ENCODE assay signal across 10 cellular contexts in the genomic region with DNA sequence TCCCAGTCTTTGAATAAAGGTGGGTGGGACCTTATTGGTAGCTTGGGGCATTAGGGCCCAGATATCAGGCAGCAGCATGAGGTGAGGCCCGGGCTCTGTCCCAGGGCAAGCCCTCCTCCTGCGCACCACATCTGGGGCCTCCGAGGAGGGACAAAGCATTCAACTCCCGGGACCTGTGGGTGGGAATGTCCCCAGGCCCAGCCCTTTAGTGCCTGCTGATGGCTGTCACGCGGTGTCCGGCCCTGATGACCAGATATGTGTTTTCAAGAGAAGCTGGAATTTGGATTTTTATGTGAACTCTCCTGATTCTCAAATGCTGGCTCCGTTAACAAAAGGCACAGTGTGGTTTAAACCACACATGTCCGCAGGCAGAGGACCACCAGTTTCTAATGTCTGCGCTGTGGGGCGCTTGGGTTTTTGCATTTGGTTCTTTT. TPM values are rescaled to one million over a fixed set of nuclear protein-coding genes. Genes with fewer than 3 reads are reported as not detected.
DNase-seq lines count a peak whose midpoint lies in the region; ATAC-seq and TF ChIP-seq lines count a peak whose summit lies in the region.
"Had no signal": no experiment of that assay in that cellular context is flagged by ENCODE, and none has a peak within 500 bp of the region (broad histone marks: within the 10 kb centered on the region; RNA-seq: fewer than 3 reads in every experiment).

No MANE protein-coding gene starts in this region.

- no peaks in the 10 kb centered on the region for H3K9me3 ChIP-seq in left ventricle myocardium inferior (replicated peaks)

- peak overlapping the region; percentile 55 for H3K27ac ChIP-seq in left ventricle myocardium inferior (replicated peaks)
- H3K27ac ChIP-seq in epithelial cell of prostate: peak overlapping the region; percentile 64

- H3K4me3 Mint-ChIP-seq in nephron: no peak overlapping the region
- no peak overlapping the region for H3K4me3 Mint-ChIP-seq in T-helper 2 cell treated with Interferon-gamma antibody and Interleukin-4, amounts not matched to agents 5 μg/mL and 100 μg/mL, for 36 hours
- H3K4me3 Mint-ChIP-seq: activated CD8-positive, alpha-beta memory T cell treated with anti-CD3 and anti-CD28 coated beads, Interleukin-2, amount 10 ng/mL, durations not matched to agents 7 days and 5 days had no signal

- no peaks in the 10 kb centered on the region for H3K27me3 Mint-ChIP-seq in nephron (ENCODE audit: low read depth)
- no peaks in the 10 kb centered on the region for H3K27me3 Mint-ChIP-seq in T-helper 2 cell treated with Interferon-gamma antibody and Interleukin-4, amounts not matched to agents 5 μg/mL and 100 μg/mL, for 36 hours (ENCODE audit: low read depth)
- H3K27me3 Mint-ChIP-seq: activated CD8-positive, alpha-beta memory T cell treated with anti-CD3 and anti-CD28 coated beads, Interleukin-2, amount 10 ng/mL, durations not matched to agents 7 days and 5 days had no signal

- no peak for TF ChIP-seq CTCF in left ventricle myocardium inferior (IDR thresholded peaks at IDR 0.05; ENCODE audit: borderline replicate concordance)
- no peak for TF ChIP-seq CTCF in nephron (IDR thresholded peaks at IDR 0.05; ENCODE audit: unreplicated experiment in 3 of 3)

- peak overlapping the region; percentile 39 to 77 (median 50) for H3K27ac Mint-ChIP-seq in nephron
- no peak overlapping the region for H3K27ac Mint-ChIP-seq in activated naive CD4-positive, alpha-beta T cell treated with anti-CD3 and anti-CD28 coated beads, Interleukin-2, amount 50 U/mL, for 72 hours
- no peak overlapping the region for H3K27ac Mint-ChIP-seq in T-helper 2 cell treated with Interferon-gamma antibody and Interleukin-4, amounts not matched to agents 5 μg/mL and 100 μg/mL, for 36 hours

- no peak for ATAC-seq in Right ventricle myocardium superior (ENCODE audit: poor library complexity)
- ATAC-seq in activated naive CD4-positive, alpha-beta T cell treated with anti-CD3 and anti-CD28 coated beads, Interleukin-2, amount 50 U/mL, for 72 hours: no peak

- no peaks in the 10 kb centered on the region for H3K9me3 Mint-ChIP-seq in nephron
- H3K9me3 Mint-ChIP-seq in activated naive CD4-positive, alpha-beta T cell treated with anti-CD3 and anti-CD28 coated beads, Interleukin-2, amount 50 U/mL, for 72 hours: no peaks in the 10 kb centered on the region
- H3K9me3 Mint-ChIP-seq in T-helper 2 cell treated with Interferon-gamma antibody and Interleukin-4, amounts not matched to agents 5 μg/mL and 100 μg/mL, for 36 hours: no peaks in the 10 kb centered on the region

- intact Hi-C loops in left ventricle myocardium inferior (cut with micrococcal nuclease): no loop called here
- intact Hi-C loops in Right ventricle myocardium superior (cut with DNase I): no loop called here

- peaks cover 70% of the 10 kb centered on the region for H3K4me1 ChIP-seq in left ventricle myocardium inferior

- no peak overlapping the region for H3K4me3 ChIP-seq in left ventricle myocardium inferior

- DNase-seq in left ventricle myocardium inferior (no peak), Right ventricle myocardium superior (no peak), epithelial cell of prostate (ENCODE audit: low read depth, low spot score) (no peak), HCEC 1CT (no peak)
- DNase-seq in activated CD4-positive, alpha-beta T cell treated with anti-CD3 and anti-CD28 coated beads, Interleukin-2, amount 50 U/mL, for 4 hours: no peak
- no peak for DNase-seq in activated naive CD4-positive, alpha-beta T cell treated with anti-CD3 and anti-CD28 coated beads, Interleukin-2, amount 50 U/mL, for 72 hours (ENCODE audit: low spot score in 2 of 2)
- DNase-seq in T-helper 2 cell treated with Interferon-gamma antibody and Interleukin-4, amounts not matched to agents 5 μg/mL and 100 μg/mL, for 36 hours (ENCODE audit: low spot score): no peak
- DNase-seq: NCI-H446 treated with DMSO at 0.1 percent for 48 hours had no signal

- H3K27me3 ChIP-seq in left ventricle myocardium inferior (ENCODE audit: low read depth): no peaks in the 10 kb centered on the region

- H3K4me1 Mint-ChIP-seq in nephron: peaks cover 49% of the 10 kb centered on the region
- peaks cover 14% of the 10 kb centered on the region for H3K4me1 Mint-ChIP-seq in T-helper 2 cell treated with Interferon-gamma antibody and Interleukin-4, amounts not matched to agents 5 μg/mL and 100 μg/mL, for 36 hours (ENCODE audit: low read depth)

- H3K36me3 Mint-ChIP-seq in nephron (ENCODE audit: low read depth): no peaks in the 10 kb centered on the region
- no peaks in the 10 kb centered on the region for H3K36me3 Mint-ChIP-seq in activated naive CD4-positive, alpha-beta T cell treated with anti-CD3 and anti-CD28 coated beads, Interleukin-2, amount 50 U/mL, for 72 hours
- H3K36me3 Mint-ChIP-seq in T-helper 2 cell treated with Interferon-gamma antibody and Interleukin-4, amounts not matched to agents 5 μg/mL and 100 μg/mL, for 36 hours (ENCODE audit: low read depth): no peaks in the 10 kb centered on the region
- H3K36me3 Mint-ChIP-seq: activated CD8-positive, alpha-beta memory T cell treated with anti-CD3 and anti-CD28 coated beads, Interleukin-2, amount 10 ng/mL, durations not matched to agents 7 days and 5 days had no signal

- no peaks in the 10 kb centered on the region for H3K36me3 ChIP-seq in left ventricle myocardium inferior

RNA-seq across cellular contexts. Expression of a gene that starts 30.5 kb away (rescaled TPM):
- total RNA-seq in left ventricle myocardium inferior (22.5 TPM), Right ventricle myocardium superior (28.3 TPM)
- total RNA-seq in activated naive CD4-positive, alpha-beta T cell treated with anti-CD3 and anti-CD28 coated beads, Interleukin-2, amount 50 U/mL, for 72 hours: 10 to 100 TPM; 14.9 to 21.6 TPM

Comparison
In these comparisons a context has a peak if more than half of its experiments do, and no peak if none do; other contexts are left out.
1. H3K27ac Mint-ChIP-seq: peak in nephron (3 of 3); none in activated naive CD4-positive, alpha-beta T cell treated with anti-CD3 and anti-CD28 coated beads, Interleukin-2, amount 50 U/mL, for 72 hours (0 of 2) and T-helper 2 cell treated with Interferon-gamma antibody and Interleukin-4, amounts not matched to agents 5 μg/mL and 100 μg/mL, for 36 hours (single experiment).